28 cellular contexts compared by ENCODE assay signal in the genomic region with DNA sequence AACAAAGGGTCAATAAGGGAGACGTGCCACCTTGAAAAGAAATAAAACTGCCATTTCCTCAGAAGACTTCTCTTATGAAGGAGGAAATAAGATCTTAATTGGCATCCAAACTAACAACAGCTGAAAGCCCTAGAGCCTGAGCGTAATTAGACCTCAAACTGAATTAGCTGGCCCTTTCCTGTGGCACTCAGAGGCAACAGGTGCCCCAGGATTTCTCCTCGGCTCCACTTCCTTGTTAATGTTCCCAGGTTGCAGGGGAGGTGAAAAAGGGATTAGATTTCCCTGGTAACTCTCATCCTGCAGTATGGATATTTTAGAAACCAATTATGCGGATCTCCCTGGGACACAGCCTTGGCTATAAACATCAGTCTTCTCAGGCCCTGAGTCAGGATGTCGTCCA.
A peak's percentile ranks its signal among the peaks of the same experiment; 100 is the strongest.
DNase-seq lines count a peak whose midpoint lies in the region; ATAC-seq and TF ChIP-seq lines count a peak whose summit lies in the region.
"Had no signal": no experiment of that assay in that cellular context is flagged by ENCODE, and none has a peak within 500 bp of the region (broad histone marks: within the 10 kb centered on the region; RNA-seq: fewer than 3 reads in every experiment).

No MANE protein-coding gene starts in this region.

- H4K20me1 ChIP-seq in neural progenitor cell (ENCODE audit: low read depth): no peaks in the 10 kb centered on the region

- no peaks in the 10 kb centered on the region for H3K79me2 ChIP-seq in neural progenitor cell (ENCODE audit: low read depth)

- H3K9ac ChIP-seq in neural progenitor cell: no peak overlapping the region

- peaks cover 4% of the 10 kb centered on the region for H3K9me3 Mint-ChIP-seq in neural progenitor cell

- H3K36me3 ChIP-seq in neural progenitor cell: no peaks in the 10 kb centered on the region
- H3K36me3 ChIP-seq: brain microvascular endothelial cell, HAP-1, right atrium auricular region had no signal

- no peaks in the 10 kb centered on the region for H3K9me3 ChIP-seq in neural progenitor cell (ENCODE audit: low read depth)
- H3K9me3 ChIP-seq: HAP-1, right atrium auricular region, testis had no signal

- no peak overlapping the region for H3K4me2 ChIP-seq in neural progenitor cell

- no peak overlapping the region for H3K27ac ChIP-seq in neural progenitor cell
- H3K27ac ChIP-seq: brain microvascular endothelial cell, right atrium auricular region, testis, VCaP had no signal

- no peaks in the 10 kb centered on the region for H3K27me3 ChIP-seq in neural progenitor cell
- H3K27me3 ChIP-seq: brain microvascular endothelial cell, right atrium auricular region, testis had no signal

- no peaks in the 10 kb centered on the region for H3K27me3 Mint-ChIP-seq in neural progenitor cell (ENCODE audit: insufficient read depth, low read depth)
- H3K27me3 Mint-ChIP-seq: CD4-positive, CD25-positive, alpha-beta regulatory T cell; stimulated activated naive CD8-positive, alpha-beta T cell treated with anti-CD3 and anti-CD28 coated beads, Interleukin-15, Interleukin-2, amounts not matched to agents 100 ng/mL and 50 ng/mL, for 24 hours had no signal

- peaks cover 16% of the 10 kb centered on the region for H3K4me1 ChIP-seq in neural progenitor cell
- H3K4me1 ChIP-seq: HAP-1, right atrium auricular region, testis had no signal

- no peak overlapping the region for H3K4me3 Mint-ChIP-seq in neural progenitor cell
- H3K4me3 Mint-ChIP-seq: CD4-positive, CD25-positive, alpha-beta regulatory T cell; stimulated activated naive CD8-positive, alpha-beta T cell treated with anti-CD3 and anti-CD28 coated beads, Interleukin-15, Interleukin-2, amounts not matched to agents 100 ng/mL and 50 ng/mL, for 24 hours had no signal

- DNase-seq in NCI-H748 (lab: John Stamatoyannopoulos, UW; ENCODE audit: unreplicated experiment) (peak; percentile 64), NCI-H748 treated with DMSO at 0.1 percent for 48 hours (lab: John Stamatoyannopoulos, UW) (no peak), NCI-H1436 treated with DMSO at 0.1 percent for 48 hours (lab: John Stamatoyannopoulos, UW) (peak; percentile 89), NCI-H2171 treated with DMSO at 0.1 percent for 48 hours (lab: John Stamatoyannopoulos, UW) (peak; percentile 65), neural progenitor cell (ENCODE audit: low spot score) (peak; percentile 13), 8988T (no peak)
- DNase-seq in activated CD4-positive, alpha-beta T cell treated with anti-CD3 and anti-CD28 coated beads, Interleukin-2, amount 50 U/mL, for 4 hours: no peak
- DNase-seq: activated CD4-positive, alpha-beta T cell treated with anti-CD3 and anti-CD28 coated beads for 4 hours; activated T-cell treated with anti-CD3 and anti-CD28 coated beads for 4 hours; amygdala; brain microvascular endothelial cell; CD4-positive, CD25-positive, alpha-beta regulatory T cell; cerebellar nuclear complex; head of caudate nucleus; MM.1S; posterior cingulate gyrus; SHP77 treated with DMSO at 0.1 percent for 48 hours; stimulated activated CD4-positive, alpha-beta T cell treated with anti-CD3 and anti-CD28 coated beads, Interleukin-1b, Interleukin-23, amount 100 ng/mL, for 48 hours; stimulated activated CD8-positive, alpha-beta memory T cell treated with anti-CD3 and anti-CD28 coated beads, Interleukin-4, amount 100 ng/mL, for 48 hours; testis had no signal

- TF ChIP-seq CTCF in neural progenitor cell (IDR thresholded peaks at IDR 0.05): no peak

- no peak for ATAC-seq in GM19455 (IDR thresholded peaks at IDR 0.05; ENCODE audit: unreplicated experiment)
- ATAC-seq: activated naive CD4-positive, alpha-beta T cell treated with anti-CD3 and anti-CD28 coated beads, Interleukin-2, amount 50 U/mL, for 72 hours; esophagus mucosa; HepG2 had no signal

- H3F3A ChIP-seq in neural progenitor cell (ENCODE audit: low read depth): no peaks in the 10 kb centered on the region

- no peak overlapping the region for H2AFZ ChIP-seq in neural progenitor cell (replicated peaks)

- H3K27ac Mint-ChIP-seq in neural progenitor cell: no peak overlapping the region
- H3K27ac Mint-ChIP-seq: activated naive CD4-positive, alpha-beta T cell treated with anti-CD3 and anti-CD28 coated beads, Interleukin-2, amount 50 U/mL, for 72 hours; CD4-positive, CD25-positive, alpha-beta regulatory T cell; stimulated activated naive CD8-positive, alpha-beta T cell treated with anti-CD3 and anti-CD28 coated beads, Interleukin-15, Interleukin-2, amounts not matched to agents 100 ng/mL and 50 ng/mL, for 24 hours had no signal

- no peaks in the 10 kb centered on the region for H3K36me3 Mint-ChIP-seq in neural progenitor cell
- H3K36me3 Mint-ChIP-seq: activated naive CD4-positive, alpha-beta T cell treated with anti-CD3 and anti-CD28 coated beads, Interleukin-2, amount 50 U/mL, for 72 hours; CD4-positive, CD25-positive, alpha-beta regulatory T cell had no signal

- H3K4me3 ChIP-seq in neural progenitor cell: no peak overlapping the region
- H3K4me3 ChIP-seq: HAP-1, right atrium auricular region, testis had no signal

- H3K4me1 Mint-ChIP-seq in neural progenitor cell: no peaks in the 10 kb centered on the region
- H3K4me1 Mint-ChIP-seq: CD4-positive, CD25-positive, alpha-beta regulatory T cell had no signal

Comparison
In these comparisons a context has a peak if more than half of its experiments do, and no peak if none do; other contexts are left out.
1. DNase-seq: peak in NCI-H748 (single experiment), NCI-H1436 treated with DMSO at 0.1 percent for 48 hours (single experiment), NCI-H2171 treated with DMSO at 0.1 percent for 48 hours (single experiment) and neural progenitor cell (single experiment); none in NCI-H748 treated with DMSO at 0.1 percent for 48 hours (single experiment), activated CD4-positive, alpha-beta T cell treated with anti-CD3 and anti-CD28 coated beads, Interleukin-2, amount 50 U/mL, for 4 hours (0 of 2) and 8988T (single experiment).